ENCODE assay signal across 8 cellular contexts in the genomic region with DNA sequence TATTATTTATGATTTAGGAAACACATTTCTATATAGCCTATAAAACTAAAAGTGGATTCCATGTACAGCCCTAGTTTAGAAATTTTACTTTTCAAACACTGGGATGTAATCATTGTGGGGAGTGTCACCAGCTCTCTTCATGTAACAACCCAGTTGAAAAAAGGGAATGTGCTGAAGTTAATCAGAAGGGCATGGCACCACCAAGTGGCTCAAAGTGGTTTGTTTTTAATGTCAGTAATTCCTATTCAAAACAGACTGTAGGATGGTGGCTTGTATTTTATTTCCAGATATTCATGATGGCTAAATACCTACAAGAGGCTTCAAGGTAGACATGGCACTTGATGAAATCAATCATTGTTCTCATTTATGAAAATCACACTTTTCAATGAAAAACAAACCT. TPM values are rescaled to one million over a fixed set of nuclear protein-coding genes. Genes with fewer than 3 reads are reported as not detected.
DNase-seq lines count a peak whose midpoint lies in the region; ATAC-seq and TF ChIP-seq lines count a peak whose summit lies in the region.

No MANE protein-coding gene starts in this region.

- TF ChIP-seq CTCF in AG09309 (IDR thresholded peaks at IDR 0.05; ENCODE audit: control insufficient read depth, insufficient read depth, low read depth, low read length, missing control alignments) (peak; percentile 36), GM12864 (IDR thresholded peaks at IDR 0.05; ENCODE audit: low read depth, low read length, missing control alignments) (peak; percentile 34)

- peak; percentile 69 for ATAC-seq in esophagus mucosa
- no peak for ATAC-seq in HG02588 (IDR thresholded peaks at IDR 0.05; ENCODE audit: unreplicated experiment)
- ATAC-seq in HG03159 (IDR thresholded peaks at IDR 0.05; ENCODE audit: unreplicated experiment) = no peak

- DNase-seq in AG09309 (ENCODE audit: low read depth) (no peak), GM12864 (ENCODE audit: low read depth) (no peak), NCI-H526 (lab: John Stamatoyannopoulos, UW) (peak; percentile 85 to 92), renal cortical epithelial cell (ENCODE audit: low read depth) (peak; percentile 59), NCI-H1436 treated with DMSO at 0.1 percent for 48 hours (lab: John Stamatoyannopoulos, UW) (no peak)

- H3K4me3 ChIP-seq in AG09309 (ENCODE audit: control insufficient read depth, low read depth, low read length) (no peak overlapping the region), GM12864 (ENCODE audit: low read depth, low read length) (no peak overlapping the region)

RNA-seq across cellular contexts. Expression of gene TMEM182, which starts 58.1 kb away (rescaled TPM):
- 2.5 TPM for total RNA-seq in esophagus mucosa
- 3.3 and 4.8 TPM in 2 replicates for total RNA-seq in renal cortical epithelial cell

Comparison
In these comparisons a context has a peak if more than half of its experiments do, and no peak if none do; other contexts are left out.
1. DNase-seq: peak in NCI-H526 (2 of 2) and renal cortical epithelial cell (single experiment); none in AG09309 (single experiment), GM12864 (single experiment) and NCI-H1436 treated with DMSO at 0.1 percent for 48 hours (single experiment).